Comparison of ENCODE assay signal across 24 cellular contexts in genomic region chr4:30822911-30823529, GRCh38.
"Had no signal": no experiment of that assay in that cellular context is flagged by ENCODE, and none has a peak within 500 bp of the region (broad histone marks: within the 10 kb centered on the region; RNA-seq: fewer than 3 reads in every experiment).

No MANE protein-coding gene starts in this region.

- H3K4me1 Mint-ChIP-seq: activated CD4-positive, alpha-beta T cell treated with anti-CD3 and anti-CD28 coated beads, Interleukin-2, amount 10 ng/mL, durations not matched to agents 7 days and 5 days; activated naive CD8-positive, alpha-beta T cell treated with anti-CD3 and anti-CD28 coated beads, Interleukin-2, amount 50 U/mL, for 24 hours; memory B cell; naive B cell had no signal

- H3K4me1 ChIP-seq: foreskin keratinocyte, upper lobe of right lung had no signal

- H3K27ac ChIP-seq: foreskin keratinocyte, spleen, thoracic aorta, upper lobe of right lung, WERI-Rb-1 had no signal

- H3K4me3 ChIP-seq: spleen, thoracic aorta, upper lobe of right lung had no signal

- DNase-seq: activated CD4-positive, alpha-beta T cell treated with anti-CD3 and anti-CD28 coated beads, Interleukin-2, amount 10 ng/mL, durations not matched to agents 7 days and 5 days; activated CD4-positive, CD25-positive, alpha-beta regulatory T cell treated with anti-CD3 and anti-CD28 coated beads, Interleukin-2, amount 50 U/mL, for 72 hours; activated CD8-positive, alpha-beta T cell treated with anti-CD3 and anti-CD28 coated beads for 36 hours; activated gamma-delta T cell; activated naive CD4-positive, alpha-beta T cell treated with anti-CD3 and anti-CD28 coated beads, Interleukin-2, amount 50 U/mL, for 16 hours; activated naive CD8-positive, alpha-beta T cell treated with anti-CD3 and anti-CD28 coated beads, Interleukin-2, amount 50 U/mL, for 24 hours; caudate nucleus; dermis blood vessel endothelial cell; effector CD8-positive, alpha-beta T cell; foreskin keratinocyte; hypothalamus; naive B cell; occipital lobe; spleen; stimulated activated CD4-positive, alpha-beta T cell treated with anti-CD3 and anti-CD28 coated beads, Interleukin-4, amount 100 ng/mL, for 1 hour; stimulated activated naive CD4-positive, alpha-beta T cell; T-helper 1 cell; upper lobe of right lung; WERI-Rb-1 had no signal

- H3K27ac Mint-ChIP-seq: activated CD4-positive, alpha-beta T cell treated with anti-CD3 and anti-CD28 coated beads, Interleukin-2, amount 10 ng/mL, durations not matched to agents 7 days and 5 days; activated CD8-positive, alpha-beta T cell treated with anti-CD3 and anti-CD28 coated beads for 36 hours; activated naive CD8-positive, alpha-beta T cell treated with anti-CD3 and anti-CD28 coated beads, Interleukin-2, amount 50 U/mL, for 24 hours; activated T-helper 1 cell treated with anti-CD3 and anti-CD28 coated beads, Interleukin-12 subunit alpha, Interleukin-12 subunit beta, Interleukin-2, Interleukin-4 antibody, amounts not matched to agents 30 ng/mL and 10 ng/mL and 1 ng/mL, durations not matched to agents 14 hours and 24 hours and 36 hours; memory B cell; naive B cell had no signal

- H3K27me3 Mint-ChIP-seq: activated CD4-positive, alpha-beta T cell treated with anti-CD3 and anti-CD28 coated beads, Interleukin-2, amount 10 ng/mL, durations not matched to agents 7 days and 5 days; activated CD8-positive, alpha-beta T cell treated with anti-CD3 and anti-CD28 coated beads for 36 hours; activated naive CD8-positive, alpha-beta T cell treated with anti-CD3 and anti-CD28 coated beads, Interleukin-2, amount 50 U/mL, for 24 hours; memory B cell; naive B cell had no signal

- H3K4me3 Mint-ChIP-seq: activated CD4-positive, alpha-beta T cell treated with anti-CD3 and anti-CD28 coated beads, Interleukin-2, amount 10 ng/mL, durations not matched to agents 7 days and 5 days; activated CD8-positive, alpha-beta T cell treated with anti-CD3 and anti-CD28 coated beads for 36 hours; activated naive CD8-positive, alpha-beta T cell treated with anti-CD3 and anti-CD28 coated beads, Interleukin-2, amount 50 U/mL, for 24 hours; activated T-helper 1 cell treated with anti-CD3 and anti-CD28 coated beads, Interleukin-12 subunit alpha, Interleukin-12 subunit beta, Interleukin-2, Interleukin-4 antibody, amounts not matched to agents 30 ng/mL and 10 ng/mL and 1 ng/mL, durations not matched to agents 14 hours and 24 hours and 36 hours; memory B cell; naive B cell; neural crest cell had no signal

- H3K9me3 ChIP-seq: spleen, thoracic aorta, upper lobe of right lung had no signal

- FAIRE-seq: TTC549 had no signal

- H3K36me3 ChIP-seq: spleen, thoracic aorta, upper lobe of right lung, WERI-Rb-1 had no signal

- H3K36me3 Mint-ChIP-seq: memory B cell, naive B cell had no signal

- ATAC-seq: activated CD8-positive, alpha-beta T cell treated with anti-CD3 and anti-CD28 coated beads for 36 hours; activated naive CD8-positive, alpha-beta T cell treated with anti-CD3 and anti-CD28 coated beads, Interleukin-2, amount 50 U/mL, for 24 hours; foreskin keratinocyte; upper lobe of right lung had no signal

- H3K27me3 ChIP-seq: foreskin keratinocyte, spleen, upper lobe of right lung had no signal

- H3K9me3 Mint-ChIP-seq: neural crest cell had no signal
